ENCODE assay signal across 21 cellular contexts in the genomic region with DNA sequence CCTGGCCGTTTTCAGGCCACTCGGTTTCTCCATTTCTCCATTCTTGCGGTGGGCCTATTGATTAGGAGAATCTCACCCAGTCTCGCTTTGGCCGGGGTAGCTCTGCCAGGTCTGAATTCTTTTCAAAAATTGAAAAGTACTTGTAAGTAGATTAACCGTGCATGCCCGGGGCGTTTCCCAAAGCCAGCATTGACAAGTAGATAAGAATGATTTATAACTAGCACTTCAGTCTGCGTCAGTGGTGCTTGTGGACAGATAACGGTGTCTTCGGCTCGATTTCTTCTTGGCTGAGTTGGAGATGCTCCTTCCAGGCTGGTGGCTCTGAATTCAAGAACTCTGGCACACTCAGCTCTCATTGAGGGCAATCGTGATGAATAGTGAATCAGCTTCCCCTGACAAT. TPM values are rescaled to one million over a fixed set of nuclear protein-coding genes. Genes with fewer than 3 reads are reported as not detected.
DNase-seq lines count a peak whose midpoint lies in the region; ATAC-seq and TF ChIP-seq lines count a peak whose summit lies in the region.
"Had no signal": no experiment of that assay in that cellular context is flagged by ENCODE, and none has a peak within 500 bp of the region (broad histone marks: within the 10 kb centered on the region; RNA-seq: fewer than 3 reads in every experiment).

No MANE protein-coding gene starts in this region.

- TF ChIP-seq EP300 in esophagus muscularis mucosa (IDR thresholded peaks at IDR 0.05), result no peak

- no peaks in the 10 kb centered on the region for H3K4me1 Mint-ChIP-seq in activated CD4-positive, alpha-beta memory T cell treated with anti-CD3 and anti-CD28 coated beads for 36 hours (ENCODE audit: low read depth)
- H3K4me1 Mint-ChIP-seq: CD4-positive, alpha-beta memory T cell; GM23338 had no signal

- TF ChIP-seq POLR2A in esophagus muscularis mucosa (IDR thresholded peaks at IDR 0.05; ENCODE audit: low read depth), result no peak

- WGBS in esophagus muscularis mucosa, result 88% methylated on average over 12 of the region's 13 CpGs

- no peaks in the 10 kb centered on the region for H3K27me3 Mint-ChIP-seq in activated CD4-positive, alpha-beta memory T cell treated with anti-CD3 and anti-CD28 coated beads for 36 hours

- CTCF ChIA-PET in activated CD4-positive, alpha-beta memory T cell treated with anti-CD3 and anti-CD28 coated beads for 36 hours (lab: Charles Lee), result interaction anchor here (0.6 kb wide), 1 partner anchor 586 kb away, joined by 3 read pairs; no protein-coding TSS in a partner anchor

- POLR2A ChIA-PET in activated CD4-positive, alpha-beta memory T cell treated with anti-CD3 and anti-CD28 coated beads for 36 hours (lab: Charles Lee), result no interaction called here

- no peak overlapping the region for H3K4me3 ChIP-seq in esophagus muscularis mucosa
- H3K4me3 ChIP-seq: BLaER1, GM23338 had no signal

- peak; percentile 17 for DNase-seq in Daoy (ENCODE audit: low read depth)
- DNase-seq in OCI-M1 (lab: John Stamatoyannopoulos, UW), result peak; percentile 90
- DNase-seq in esophagus muscularis mucosa (ENCODE audit: extremely low spot score), result peak; percentile 91
- DNase-seq in occipital lobe (lab: John Stamatoyannopoulos, UW), result peak; percentile 4
- no peak for DNase-seq in activated CD4-positive, alpha-beta memory T cell treated with anti-CD3 and anti-CD28 coated beads for 36 hours
- DNase-seq in NOMO-1 treated with DMSO at 0.1 percent for 48 hours (lab: John Stamatoyannopoulos, UW; ENCODE audit: unreplicated experiment), result no peak
- DNase-seq in GOT3 (lab: John Stamatoyannopoulos, UW), result no peak
- DNase-seq: 8988T; CD4-positive, alpha-beta memory T cell; DMS79 treated with DMSO at 0.1 percent for 48 hours; EL; H7; HFFc6 had no signal

- H3K27ac Mint-ChIP-seq in activated CD4-positive, alpha-beta memory T cell treated with anti-CD3 and anti-CD28 coated beads for 36 hours, result no peak overlapping the region
- H3K27ac Mint-ChIP-seq: CD4-positive, alpha-beta memory T cell; GM23338; HFFc6 had no signal

- H3K36me3 Mint-ChIP-seq in activated CD4-positive, alpha-beta memory T cell treated with anti-CD3 and anti-CD28 coated beads for 36 hours, result no peaks in the 10 kb centered on the region
- H3K36me3 Mint-ChIP-seq: CD14-positive monocyte; CD4-positive, alpha-beta memory T cell; IgD-negative memory B cell had no signal

- no peak for TF ChIP-seq CTCF in esophagus muscularis mucosa (IDR thresholded peaks at IDR 0.05)

- intact Hi-C loops in esophagus muscularis mucosa (cut with DNase I), result no loop called here
- intact Hi-C loops in activated CD4-positive, alpha-beta memory T cell treated with anti-CD3 and anti-CD28 coated beads for 36 hours (cut with micrococcal nuclease), result no loop called here

- no peaks in the 10 kb centered on the region for H3K27me3 ChIP-seq in esophagus muscularis mucosa

- H3K4me3 Mint-ChIP-seq in activated CD4-positive, alpha-beta memory T cell treated with anti-CD3 and anti-CD28 coated beads for 36 hours, result no peak overlapping the region
- H3K4me3 Mint-ChIP-seq: CD14-positive monocyte; CD4-positive, alpha-beta memory T cell; GM23338; HFFc6; IgD-negative memory B cell had no signal

- H3K9me3 ChIP-seq in esophagus muscularis mucosa, result no peaks in the 10 kb centered on the region
- H3K9me3 ChIP-seq: BLaER1 had no signal

- ATAC-seq in GM21576 (IDR thresholded peaks at IDR 0.05; ENCODE audit: unreplicated experiment), result no peak
- ATAC-seq: GM23338, HCT116, HepG2 had no signal

- no peaks in the 10 kb centered on the region for H3K36me3 ChIP-seq in esophagus muscularis mucosa
- H3K36me3 ChIP-seq: BLaER1 had no signal

- no peaks in the 10 kb centered on the region for H3K9me3 Mint-ChIP-seq in activated CD4-positive, alpha-beta memory T cell treated with anti-CD3 and anti-CD28 coated beads for 36 hours
- H3K9me3 Mint-ChIP-seq: GM23338 had no signal

- no peak overlapping the region for H3K27ac ChIP-seq in esophagus muscularis mucosa (replicated peaks in 1 of 4)
- H3K27ac ChIP-seq: BLaER1 had no signal

- no peaks in the 10 kb centered on the region for H3K4me1 ChIP-seq in esophagus muscularis mucosa

RNA-seq across cellular contexts. Expression of a gene that starts 29.0 kb away (rescaled TPM):
- total RNA-seq in Daoy (2014; rRNA removed; shearing (Covaris generic)), result 0.06 TPM in 1 of 2 replicates, not detected in the other
- 10 to 100 TPM in 1 of 4 donors, 1 to 10 TPM in 3; 4.6 to 11.5 (median 6.6) TPM for total RNA-seq in esophagus muscularis mucosa
- 17.8 TPM for total RNA-seq in occipital lobe
- not detected for total RNA-seq in activated CD4-positive, alpha-beta memory T cell treated with anti-CD3 and anti-CD28 coated beads for 36 hours
- total RNA-seq: CD4-positive, alpha-beta memory T cell; G401; HepG2; HFFc6 had no signal

Comparison
In these comparisons a context has a peak if more than half of its experiments do, and no peak if none do; other contexts are left out.
1. DNase-seq: peak in Daoy (single experiment), OCI-M1 (single experiment), esophagus muscularis mucosa (single experiment) and occipital lobe (single experiment); none in activated CD4-positive, alpha-beta memory T cell treated with anti-CD3 and anti-CD28 coated beads for 36 hours (single experiment), NOMO-1 treated with DMSO at 0.1 percent for 48 hours (single experiment) and GOT3 (single experiment).